21 cellular contexts compared by ENCODE assay signal in genomic region chr7:132381742-132382472, GRCh38.
DNase-seq lines count a peak whose midpoint lies in the region; ATAC-seq, FAIRE-seq and TF ChIP-seq lines count a peak whose summit lies in the region.
"Had no signal": no experiment of that assay in that cellular context is flagged by ENCODE, and none has a peak within 500 bp of the region (broad histone marks: within the 10 kb centered on the region; RNA-seq: fewer than 3 reads in every experiment).

No MANE protein-coding gene starts in this region.

- TF ChIP-seq EP300 in HepG2 (IDR thresholded peaks at IDR 0.05; ENCODE audit: low read depth in 2 of 2, low read length in 2 of 2) = no peak
- no peak for TF ChIP-seq EP300 in HepG2 (CRISPR knock-in tag; IDR thresholded peaks at IDR 0.05; ENCODE audit: borderline replicate concordance)

- peak; percentile 50 for ATAC-seq in SK-N-SH treated with all-trans-retinoic acid at 6 μM for 48 hours
- ATAC-seq in HepG2 = peak; percentile 53; the same call in 2 of the 3 replicates
- ATAC-seq in upper lobe of right lung = peak; percentile 77
- no peak for ATAC-seq in HG03378 (IDR thresholded peaks at IDR 0.05; ENCODE audit: unreplicated experiment)
- no peak for ATAC-seq in HG02970 (IDR thresholded peaks at IDR 0.05; ENCODE audit: low FRiP score, unreplicated experiment)
- ATAC-seq: activated naive CD4-positive, alpha-beta T cell treated with anti-CD3 and anti-CD28 coated beads, Interleukin-2, amount 50 U/mL, for 72 hours had no signal

- no peaks in the 10 kb centered on the region for H3K79me2 ChIP-seq in HepG2 (ENCODE audit: insufficient read depth, low read length)

- DNase-seq in cardiac muscle cell (ENCODE audit: low read depth in 1 of 2, low spot score in 1 of 2) = peak; percentile 19 to 33
- no peak for DNase-seq in right atrium auricular region (ENCODE audit: low spot score)
- DNase-seq in HepG2 (ENCODE audit: low spot score) = peak; percentile 3
- DNase-seq in upper lobe of right lung = no peak
- no peak for DNase-seq in glomerular visceral epithelial cell (ENCODE audit: extremely low spot score)
- DNase-seq: activated B cell treated with CpG ODN at 0.5 μM for 24 hours; activated CD8-positive, alpha-beta memory T cell treated with anti-CD3 and anti-CD28 coated beads, Interleukin-2, amount 50 U/mL, for 48 hours; CD8-positive, alpha-beta memory T cell; cerebellar nuclear complex; erythroblast; H9; MV-4-11; NK-92 treated with Interleukin-12 subunit alpha and Interleukin-12 subunit beta, amount 100 ng/mL, for 24 hours; ovary; thyroid gland had no signal

- no peak overlapping the region for H2AFZ ChIP-seq in HepG2 (ENCODE audit: low read length)

- CTCF ChIA-PET in HepG2 (lab: Yijun Ruan, JAX; ENCODE audit: low intra/inter-chr PET ratio, low total read pairs) = no interaction called here

- 7% methylated on average over 7 of the region's 9 CpGs for WGBS in HepG2 (ENCODE audit: low lambda C conversion rate)

- POLR2A ChIA-PET in HepG2 (lab: Yijun Ruan, JAX) = no interaction called here

- intact Hi-C loops in HepG2 (cut with micrococcal nuclease; ENCODE audit: unreplicated experiment) = no loop called here
- intact Hi-C loops in upper lobe of right lung (cut with DNase I) = no loop called here

- H3K36me3 ChIP-seq in cardiac muscle cell (no peaks in the 10 kb centered on the region), right atrium auricular region (no peaks in the 10 kb centered on the region), HepG2 (replicated peaks in 1 of 2; ENCODE audit: control insufficient read depth in 1 of 2, insufficient read depth in 2 of 2, low read length in 2 of 2) (no peaks in the 10 kb centered on the region), upper lobe of right lung (no peaks in the 10 kb centered on the region)
- H3K36me3 ChIP-seq: ovary, thyroid gland had no signal

- no peak for FAIRE-seq in HepG2 (lab: Jason Lieb, UNC)
- FAIRE-seq: A204.1 had no signal

- H3K4me2 ChIP-seq in HepG2 (ENCODE audit: low read depth, low read length) = no peak overlapping the region

- H3K9ac ChIP-seq in HepG2 (ENCODE audit: insufficient read depth, low read depth, low read length) = no peak overlapping the region

- TF ChIP-seq RAD21 in HepG2 (CRISPR knock-in tag; IDR thresholded peaks at IDR 0.05) = no peak

- H3K27me3 ChIP-seq in cardiac muscle cell (no peaks in the 10 kb centered on the region), right atrium auricular region (no peaks in the 10 kb centered on the region), HepG2 (ENCODE audit: control insufficient read depth in 1 of 2, insufficient read depth in 2 of 2, low read length in 2 of 2) (no peaks in the 10 kb centered on the region; a peak in 1 of 5 replicates), upper lobe of right lung (no peaks in the 10 kb centered on the region)
- H3K27me3 ChIP-seq: ovary, thyroid gland had no signal

- in situ Hi-C loops in HepG2 (cut with HindIII; ENCODE audit: extremely low pct_ligation_motif_present, low pct_unique_long_range_greater_than_20kb) = no loop called here

- H4K20me1 ChIP-seq in HepG2 (ENCODE audit: insufficient read depth, low read length) = no peaks in the 10 kb centered on the region

- TF ChIP-seq POLR2A in HepG2 (IDR thresholded peaks at IDR 0.05; ENCODE audit: insufficient read depth in 1 of 2, low read depth in 2 of 2, low read length in 2 of 2) = no peak

- H3K4me3 ChIP-seq in cardiac muscle cell = no peak overlapping the region
- no peak overlapping the region for H3K4me3 ChIP-seq in right atrium auricular region
- H3K4me3 ChIP-seq in HepG2 (replicated peaks in 1 of 3; ENCODE audit: insufficient read depth in 1 of 3, low read depth in 2 of 3, low read length in 3 of 3) = no peak overlapping the region
- no peak overlapping the region for H3K4me3 ChIP-seq in upper lobe of right lung
- H3K4me3 ChIP-seq: ovary, SK-N-MC, thyroid gland had no signal

- H3K9me3 ChIP-seq in cardiac muscle cell (ENCODE audit: low read depth) (no peaks in the 10 kb centered on the region), right atrium auricular region (no peaks in the 10 kb centered on the region), HepG2 (ENCODE audit: low read length) (no peaks in the 10 kb centered on the region), upper lobe of right lung (no peaks in the 10 kb centered on the region)
- H3K9me3 ChIP-seq: ovary, thyroid gland had no signal

- no TSS peak for BruUV-seq in HepG2 (replicated peaks; lab: Mats Ljungman, UMichigan)

- TF ChIP-seq CTCF in cardiac muscle cell (IDR thresholded peaks at IDR 0.05; ENCODE audit: low read depth, low read length) (no peak), right atrium auricular region (IDR thresholded peaks at IDR 0.05) (no peak), HepG2 (CRISPR knock-in tag; IDR thresholded peaks at IDR 0.05) (no peak), upper lobe of right lung (IDR thresholded peaks at IDR 0.05) (no peak)

- H3K27ac ChIP-seq in cardiac muscle cell (peak overlapping the region; percentile 62), right atrium auricular region (no peak overlapping the region), HepG2 (ENCODE audit: extremely low read length, insufficient read depth, low read length) (no peak overlapping the region), upper lobe of right lung (no peak overlapping the region)
- H3K27ac ChIP-seq: ovary, SK-N-MC had no signal

- H3K4me1 ChIP-seq in cardiac muscle cell (ENCODE audit: low read depth) = peaks cover 42% of the 10 kb centered on the region
- H3K4me1 ChIP-seq in right atrium auricular region = peaks cover 4 to 59% of the 10 kb centered on the region in 2 donors
- no peaks in the 10 kb centered on the region for H3K4me1 ChIP-seq in HepG2 (ENCODE audit: insufficient read depth, low read length)
- H3K4me1 ChIP-seq in upper lobe of right lung = peaks cover 19% of the 10 kb centered on the region

TF ChIP-seq in SK-N-SH treated with all-trans-retinoic acid at 6 μM for 48 hours, 23 proteins besides CTCF, POLR2A, EP300 and RAD21:
- TF ChIP-seq SNAI2 (CRISPR knock-in tag; IDR thresholded peaks at IDR 0.05) (0 out of 2 replicates have a peak, but pooled peaks have one; percentile 12), RARB (CRISPR knock-in tag; IDR thresholded peaks at IDR 0.05) (no peak), TSHZ2 (CRISPR knock-in tag; IDR thresholded peaks at IDR 0.05) (0 out of 2 replicates have a peak, but pooled peaks have one; percentile 12), ISL1 (CRISPR knock-in tag; IDR thresholded peaks at IDR 0.05) (no peak), OSR1 (CRISPR knock-in tag; IDR thresholded peaks at IDR 0.05) (no peak)

TF ChIP-seq in HepG2, 621 proteins besides CTCF, POLR2A, EP300 and RAD21 (continues in another document):
- no peak for TF ChIP-seq RFX3 (CRISPR knock-in tag; IDR thresholded peaks at IDR 0.05)
- TF ChIP-seq ZNF749 (CRISPR knock-in tag; IDR thresholded peaks at IDR 0.05; ENCODE audit: borderline replicate concordance) = no peak
- TF ChIP-seq TFAP4 (IDR thresholded peaks at IDR 0.05; ENCODE audit: borderline replicate concordance, low read depth) = no peak
- no peak for TF ChIP-seq ZNF230 (CRISPR knock-in tag; IDR thresholded peaks at IDR 0.05)
- TF ChIP-seq NFIB (CRISPR knock-in tag; IDR thresholded peaks at IDR 0.05; ENCODE audit: borderline replicate concordance) = no peak
- TF ChIP-seq ZNF800 (CRISPR knock-in tag; IDR thresholded peaks at IDR 0.05) = no peak
- TF ChIP-seq ELF4 (CRISPR knock-in tag; IDR thresholded peaks at IDR 0.05; ENCODE audit: borderline replicate concordance) = no peak
- no peak for TF ChIP-seq ATF7-NPFF (CRISPR knock-in tag; IDR thresholded peaks at IDR 0.05; ENCODE audit: low read depth)
- TF ChIP-seq ZNF740 (CRISPR knock-in tag; IDR thresholded peaks at IDR 0.05) = no peak
- TF ChIP-seq HMGA1 (CRISPR knock-in tag; conservative IDR thresholded peaks at IDR 0.05) = no peak

Comparison
In these comparisons a context has a peak if more than half of its experiments do, and no peak if none do; other contexts are left out.
1. DNase-seq: peak in cardiac muscle cell (2 of 2) and HepG2 (single experiment); none in right atrium auricular region (single experiment), upper lobe of right lung (single experiment) and glomerular visceral epithelial cell (single experiment).
2. ATAC-seq: peak in SK-N-SH treated with all-trans-retinoic acid at 6 μM for 48 hours (single experiment), HepG2 (single experiment) and upper lobe of right lung (single experiment); none in HG03378 (single experiment) and HG02970 (single experiment).